Comparison of ENCODE assay signal across 4 cellular contexts in the genomic region with DNA sequence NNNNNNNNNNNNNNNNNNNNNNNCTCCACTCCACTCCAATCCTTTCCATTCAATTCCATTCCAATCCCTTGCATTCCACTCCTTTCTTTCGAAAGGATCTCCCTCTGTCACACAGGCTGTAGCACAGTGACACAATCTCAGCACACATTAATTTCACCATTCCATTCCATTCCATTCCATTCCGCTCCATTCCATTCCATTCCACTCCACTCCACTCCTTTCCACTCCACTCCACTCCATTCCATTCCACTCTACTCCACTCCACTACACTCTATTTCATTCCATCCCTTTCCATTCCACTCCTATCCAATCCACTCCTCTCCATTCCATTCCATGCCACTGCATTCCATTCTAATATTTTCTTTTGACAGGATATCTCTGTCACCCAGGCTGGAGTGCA.
"Had no signal": no experiment of that assay in that cellular context is flagged by ENCODE, and none has a peak within 500 bp of the region (broad histone marks: within the 10 kb centered on the region; RNA-seq: fewer than 3 reads in every experiment).

No MANE protein-coding gene starts in this region.

- ATAC-seq: GM23338 had no signal

- H3K4me3 ChIP-seq: GM23338 had no signal

- H3K4me1 Mint-ChIP-seq: GM23338, H9 had no signal

- H3K27ac Mint-ChIP-seq: GM23338, H9 had no signal

- DNase-seq: H9, HCEC 1CT, IMR-90 had no signal

- H3K4me3 Mint-ChIP-seq: GM23338 had no signal
